15 cellular contexts compared by ENCODE assay signal in the genomic region with DNA sequence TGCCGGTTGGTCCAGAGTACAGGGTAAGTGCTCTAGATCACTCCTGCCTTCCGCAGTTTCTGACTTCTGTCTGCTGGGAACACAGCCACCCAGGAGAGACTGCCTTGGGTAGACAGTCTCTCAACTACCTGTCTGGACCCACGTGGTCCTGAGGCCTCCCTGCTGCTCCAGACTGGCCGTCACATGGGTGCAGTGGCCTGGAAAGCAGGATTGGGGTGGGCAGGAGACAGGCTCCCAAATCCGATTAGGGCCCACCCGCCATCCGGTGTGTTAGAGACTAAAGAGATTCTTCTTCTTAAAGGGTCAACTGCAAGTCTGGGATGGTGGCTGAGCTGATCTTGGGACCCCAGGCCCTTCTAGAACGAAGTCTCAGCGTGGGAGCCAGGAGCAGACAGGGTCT.
DNase-seq lines count a peak whose midpoint lies in the region; ATAC-seq, FAIRE-seq and TF ChIP-seq lines count a peak whose summit lies in the region.
"Had no signal": no experiment of that assay in that cellular context is flagged by ENCODE, and none has a peak within 500 bp of the region (broad histone marks: within the 10 kb centered on the region; RNA-seq: fewer than 3 reads in every experiment).

No MANE protein-coding gene starts in this region.

- WGBS in K562 (ENCODE audit: insufficient coverage, low coverage, missing lambda C conversion rate): 54% methylated on average over 9 of the region's 9 CpGs
- no CpG with 5 or more reads among the region's 9 CpGs for WGBS in trophoblast cell (ENCODE audit: extremely low coverage, insufficient coverage, insufficient read length)
- 94 to 96% methylated on average over 9 of the region's 9 CpGs for WGBS in aorta, 2 donors

- no peak overlapping the region for H3K23ac ChIP-seq in trophoblast cell (ENCODE audit: low read length)

- no peak for TF ChIP-seq POLR2A in K562 (conservative IDR thresholded peaks at IDR 0.05)

- H3K9me3 ChIP-seq in K562 (replicated peaks; ENCODE audit: control insufficient read depth, insufficient read depth, low read depth, low read length) (no peaks in the 10 kb centered on the region), trophoblast cell (ENCODE audit: insufficient read depth, low read depth, low read length) (no peaks in the 10 kb centered on the region), aorta (ENCODE audit: control insufficient read depth, low read length) (no peaks in the 10 kb centered on the region)
- H3K9me3 ChIP-seq: BE2C, HAP-1 had no signal

- peak overlapping the region; percentile 34 for H2BK120ac ChIP-seq in trophoblast cell (ENCODE audit: insufficient read depth, low read length, poor library complexity)

- H2AK5ac ChIP-seq in trophoblast cell (ENCODE audit: low read length): no peak overlapping the region

- H3K18ac ChIP-seq in trophoblast cell (ENCODE audit: low read length): no peak overlapping the region

- no peak overlapping the region for H4K8ac ChIP-seq in trophoblast cell (ENCODE audit: low read depth, low read length)

- no peak overlapping the region for H3K4ac ChIP-seq in trophoblast cell (ENCODE audit: low read depth, low read length)

- H3K4me1 ChIP-seq in K562 (replicated peaks in 1 of 2; ENCODE audit: control insufficient read depth in 2 of 2, insufficient read depth in 2 of 2, low read length in 2 of 2): peaks cover 10 to 25% of the 10 kb centered on the region in 2 experiments; a peak in 4 of 5 replicates
- peaks cover 11 to 24% of the 10 kb centered on the region in 2 experiments for H3K4me1 ChIP-seq in trophoblast cell (ENCODE audit: control insufficient read depth in 1 of 2, insufficient read depth in 2 of 2, low read length in 2 of 2)
- no peaks in the 10 kb centered on the region for H3K4me1 ChIP-seq in aorta (ENCODE audit: control insufficient read depth in 1 of 2, insufficient read depth in 2 of 2, low read length in 2 of 2)

- H4K12ac ChIP-seq in trophoblast cell (ENCODE audit: low read depth, low read length): no peak overlapping the region

- peak overlapping the region; percentile 57 for H4K91ac ChIP-seq in trophoblast cell (ENCODE audit: low read depth, low read length)

- peak overlapping the region; percentile 55 for H3K27ac Mint-ChIP-seq in mesothelial cell of epicardium

- H3K36me3 Mint-ChIP-seq in mesothelial cell of epicardium: no peaks in the 10 kb centered on the region

- ATAC-seq in K562 (no peak), GM21360 (IDR thresholded peaks at IDR 0.05; ENCODE audit: unreplicated experiment) (no peak), aorta (ENCODE audit: low FRiP score) (no peak)

- H3K4me1 Mint-ChIP-seq in mesothelial cell of epicardium: peaks cover 41% of the 10 kb centered on the region

- TF ChIP-seq CTCF in K562 (IDR thresholded peaks at IDR 0.05 in 2 of 3, conservative IDR thresholded peaks at IDR 0.05 in 1 of 3; ENCODE audit: insufficient read depth in 2 of 3, low read depth in 1 of 3, low read length in 3 of 3) (no peak), mesothelial cell of epicardium (IDR thresholded peaks at IDR 0.05; ENCODE audit: unreplicated experiment) (no peak)

- no peak for FAIRE-seq in K562 (lab: Jason Lieb, UNC)

- POLR2A ChIA-PET in K562 (lab: Yijun Ruan, JAX): interaction anchor here (0.7 kb wide), 3 partner anchors 115 to 542 kb away, joined by 3 read pairs; no protein-coding TSS in a partner anchor

- no peaks in the 10 kb centered on the region for H3K9me3 Mint-ChIP-seq in mesothelial cell of epicardium

- intact Hi-C loops in K562 (cut with micrococcal nuclease) (no loop called here), aorta (cut with DNase I) (no loop called here)

- H3K9me1 ChIP-seq in K562 (ENCODE audit: control insufficient read depth, insufficient read depth, low read length): no peaks in the 10 kb centered on the region

- no peak overlapping the region for H3K4me3 Mint-ChIP-seq in mesothelial cell of epicardium

- H3K14ac ChIP-seq in trophoblast cell (ENCODE audit: low read length): no peak overlapping the region

- no TSS peak for BruUV-seq in K562 (replicated peaks; lab: Mats Ljungman, UMichigan)

- DNase-seq in K562 (ENCODE audit: extremely low read depth in 1 of 4, low spot score in 3 of 4): no peak
- DNase-seq in mesothelial cell of epicardium (ENCODE audit: low spot score in 2 of 2, unreplicated experiment in 2 of 2): no peak
- no peak for DNase-seq in trophoblast cell
- no peak for DNase-seq in epidermal melanocyte (ENCODE audit: insufficient read length, low spot score)
- no peak for DNase-seq in NCI-H69 (lab: John Stamatoyannopoulos, UW)
- DNase-seq in aorta: no peak
- DNase-seq: BE2C; NCI-H1436 treated with DMSO at 0.1 percent for 48 hours; NCI-H2081; NCI-H524 treated with DMSO at 0.1 percent for 48 hours; NK-92 treated with Interleukin-12 subunit alpha and Interleukin-12 subunit beta, amount 100 ng/mL, for 24 hours; OCI-M1 had no signal

- in situ Hi-C loops in K562 (cut with MboI): no loop called here

- H3K9ac ChIP-seq in K562 (ENCODE audit: insufficient read depth in 1 of 2, low read depth in 2 of 2, low read length in 2 of 2) (peak overlapping the region in 1 of 2 experiments; percentile 41; a peak in 2 of 4 replicates), trophoblast cell (ENCODE audit: low read length) (no peak overlapping the region)

- H3K36me3 ChIP-seq in K562 (ENCODE audit: control insufficient read depth, insufficient read depth, low read length): no peaks in the 10 kb centered on the region
- H3K36me3 ChIP-seq in trophoblast cell (ENCODE audit: control insufficient read depth in 1 of 2, insufficient read depth in 2 of 2, low read length in 2 of 2): no peaks in the 10 kb centered on the region
- H3K36me3 ChIP-seq in aorta (ENCODE audit: control insufficient read depth in 1 of 2, insufficient read depth in 2 of 2, low read length in 1 of 2): no peaks in the 10 kb centered on the region
- H3K36me3 ChIP-seq: BE2C, HAP-1 had no signal

- no peak overlapping the region for H3K4me2 ChIP-seq in K562 (ENCODE audit: insufficient read depth, low read length)
- H3K4me2 ChIP-seq in trophoblast cell (ENCODE audit: low read length): no peak overlapping the region

- CTCF ChIA-PET in K562 (lab: Yijun Ruan, JAX; ENCODE audit: low intra/inter-chr PET ratio): no interaction called here

- peaks cover 30% of the 10 kb centered on the region for H3K79me1 ChIP-seq in trophoblast cell (ENCODE audit: low read length)

- no peaks in the 10 kb centered on the region for H3K27me3 Mint-ChIP-seq in mesothelial cell of epicardium (ENCODE audit: low read depth)

- no peak overlapping the region for H3K4me3 ChIP-seq in K562
- H3K4me3 ChIP-seq in trophoblast cell (ENCODE audit: low read depth, low read length): no peak overlapping the region
- no peak overlapping the region for H3K4me3 ChIP-seq in aorta (ENCODE audit: low read length in 2 of 2)
- H3K4me3 ChIP-seq: HAP-1 had no signal

- H2AFZ ChIP-seq in K562 (ENCODE audit: low read depth, low read length) (no peak overlapping the region), trophoblast cell (ENCODE audit: insufficient read depth, low read length, poor library complexity) (no peak overlapping the region)

- H3K27me3 ChIP-seq in K562 (ENCODE audit: control insufficient read depth in 2 of 2, insufficient read depth in 2 of 2, low read length in 2 of 2) (no peaks in the 10 kb centered on the region), trophoblast cell (ENCODE audit: insufficient read depth, low read length) (no peaks in the 10 kb centered on the region), aorta (ENCODE audit: control insufficient read depth in 1 of 2, insufficient read depth in 2 of 2, low read length in 1 of 2) (no peaks in the 10 kb centered on the region)
- H3K27me3 ChIP-seq: BE2C had no signal

- H2BK5ac ChIP-seq in trophoblast cell (ENCODE audit: low read depth, low read length, poor library complexity): no peak overlapping the region

- H2BK12ac ChIP-seq in trophoblast cell (ENCODE audit: low read length): peak overlapping the region; percentile 56

- peak; percentile 17; the same call in 1 of the 2 replicates for TF ChIP-seq EP300 in Ishikawa (IDR thresholded peaks at IDR 0.05; ENCODE audit: borderline replicate concordance)
- no peak for TF ChIP-seq EP300 in K562 (IDR thresholded peaks at IDR 0.05; ENCODE audit: low read length)

- H3K79me2 ChIP-seq in K562 (ENCODE audit: control insufficient read depth, insufficient read depth, low read length) (no peaks in the 10 kb centered on the region), trophoblast cell (ENCODE audit: control insufficient read depth, insufficient read depth, low read length, poor library complexity) (no peaks in the 10 kb centered on the region)

- TF ChIP-seq RAD21 in Ishikawa (IDR thresholded peaks at IDR 0.05; ENCODE audit: low read depth) (no peak), K562 (CRISPR knock-in tag; conservative IDR thresholded peaks at IDR 0.05 in 1 of 2, IDR thresholded peaks at IDR 0.05 in 1 of 2) (no peak)

- H3K27ac ChIP-seq in K562 (ENCODE audit: extremely low read depth, low read depth, low read length) (no peak overlapping the region), trophoblast cell (ENCODE audit: low read depth, low read length) (no peak overlapping the region), aorta (ENCODE audit: low read depth in 1 of 2, low read length in 2 of 2) (no peak overlapping the region)

- H4K20me1 ChIP-seq in K562 (replicated peaks; ENCODE audit: control insufficient read depth, insufficient read depth, low read length): no peaks in the 10 kb centered on the region

TF ChIP-seq in Ishikawa, 13 proteins besides CTCF, POLR2A, EP300 and RAD21 (continues in another document):
- TF ChIP-seq CEBPB (IDR thresholded peaks at IDR 0.05) (no peak), TAF1 (IDR thresholded peaks at IDR 0.05; ENCODE audit: low read depth) (no peak)
- TF ChIP-seq, protein P1, sequence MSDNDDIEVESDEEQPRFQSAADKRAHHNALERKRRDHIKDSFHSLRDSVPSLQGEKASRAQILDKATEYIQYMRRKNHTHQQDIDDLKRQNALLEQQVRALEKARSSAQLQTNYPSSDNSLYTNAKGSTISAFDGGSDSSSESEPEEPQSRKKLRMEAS (IDR thresholded peaks at IDR 0.05): peak; percentile 70; the same call in 1 of the 2 replicates

TF ChIP-seq in K562, 482 proteins besides CTCF, POLR2A, EP300 and RAD21:
- TF ChIP-seq KLF10 (CRISPR knock-in tag; IDR thresholded peaks at IDR 0.05): no peak
- TF ChIP-seq, protein P2, sequence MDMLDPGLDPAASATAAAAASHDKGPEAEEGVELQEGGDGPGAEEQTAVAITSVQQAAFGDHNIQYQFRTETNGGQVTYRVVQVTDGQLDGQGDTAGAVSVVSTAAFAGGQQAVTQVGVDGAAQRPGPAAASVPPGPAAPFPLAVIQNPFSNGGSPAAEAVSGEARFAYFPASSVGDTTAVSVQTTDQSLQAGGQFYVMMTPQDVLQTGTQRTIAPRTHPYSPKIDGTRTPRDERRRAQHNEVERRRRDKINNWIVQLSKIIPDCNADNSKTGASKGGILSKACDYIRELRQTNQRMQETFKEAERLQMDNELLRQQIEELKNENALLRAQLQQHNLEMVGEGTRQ (CRISPR knock-in tag; IDR thresholded peaks at IDR 0.05): peak; percentile 30; the same call in 1 of the 2 replicates
